In the genomic region with DNA sequence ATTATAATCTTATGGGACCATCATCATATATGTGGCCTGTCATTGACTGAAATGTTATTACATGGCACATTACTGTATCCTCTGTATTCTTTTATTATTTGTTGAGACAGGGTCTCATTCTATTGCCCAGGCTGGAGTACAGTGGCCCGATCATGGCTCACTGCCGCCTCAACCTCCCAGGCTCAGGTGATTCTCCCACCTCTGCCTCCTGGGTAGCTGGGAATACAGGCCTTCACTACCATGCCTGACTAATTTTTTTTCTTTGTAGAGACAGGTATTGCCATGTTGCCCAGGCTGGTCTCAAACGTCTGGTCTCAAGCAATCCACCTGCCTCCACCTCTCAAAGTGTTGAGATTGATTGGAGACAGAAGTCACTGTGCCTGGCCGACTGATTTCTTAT, we compare ENCODE assay signal across 35 cellular contexts.
DNase-seq lines count a peak whose midpoint lies in the region; ATAC-seq and TF ChIP-seq lines count a peak whose summit lies in the region.
"Had no signal": no experiment of that assay in that cellular context is flagged by ENCODE, and none has a peak within 500 bp of the region (broad histone marks: within the 10 kb centered on the region; RNA-seq: fewer than 3 reads in every experiment).

No MANE protein-coding gene starts in this region.

- no peaks in the 10 kb centered on the region for H3K27me3 Mint-ChIP-seq in stimulated activated naive B cell treated with anti-CD40 and anti-IgM and Interleukin-4, amounts not matched to agents 10 μg/mL and 1 μg/mL and 100 μg/mL, for 72 hours
- H3K27me3 Mint-ChIP-seq: B cell; CD4-positive, alpha-beta memory T cell; CD4-positive, alpha-beta T cell; CD4-positive, CD25-positive, alpha-beta regulatory T cell; CD8-positive, alpha-beta memory T cell had no signal

- ATAC-seq in esophagus mucosa: no peak
- no peak for ATAC-seq in stimulated activated naive B cell treated with anti-CD40 and anti-IgM and Interleukin-4, amounts not matched to agents 10 μg/mL and 1 μg/mL and 100 μg/mL, for 72 hours (replicated peaks)
- ATAC-seq: A549; CD8-positive, alpha-beta T cell had no signal

- no peak overlapping the region for H2BK15ac ChIP-seq in mesendoderm (replicated peaks; ENCODE audit: low read depth)
- no peak overlapping the region for H2BK15ac ChIP-seq in neuronal stem cell (ENCODE audit: low read length)

- no CpG with 5 or more reads among the region's 4 CpGs for WGBS in mesendoderm (ENCODE audit: extremely low coverage, insufficient coverage, low lambda C conversion rate)
- no CpG with 5 or more reads among the region's 4 CpGs for WGBS in neuronal stem cell (ENCODE audit: extremely low coverage in 2 of 2, insufficient read length in 2 of 2, insufficient replicate concordance in 1 of 2), 2 donors

- no peaks in the 10 kb centered on the region for H3K79me2 ChIP-seq in mesendoderm (ENCODE audit: control insufficient read depth, insufficient read depth, low read length)

- peak; percentile 76 to 88 for DNase-seq in SJSA1 (ENCODE audit: low read depth in 1 of 2, low spot score in 2 of 2)
- DNase-seq in mesendoderm: no peak
- DNase-seq in neuronal stem cell (ENCODE audit: low spot score): no peak
- DNase-seq in posterior vena cava (ENCODE audit: low spot score): peak; percentile 55
- DNase-seq in tibial artery: no peak
- no peak for DNase-seq in activated T-cell treated with anti-CD3 and anti-CD28 coated beads, Interleukin-2, amount 50 U/mL, for 1 hour
- DNase-seq in stimulated activated naive B cell treated with anti-CD40 and anti-IgM and Interleukin-4, amounts not matched to agents 10 μg/mL and 1 μg/mL and 100 μg/mL, for 72 hours: no peak
- DNase-seq: 8988T; ACHN; AML-193; BE2C; C1 segment of cervical spinal cord; Caco-2; Calu3; CD4-positive, alpha-beta memory T cell; CD4-positive, alpha-beta T cell; CD4-positive, CD25-positive, alpha-beta regulatory T cell; CD8-positive, alpha-beta memory T cell; CD8-positive, alpha-beta T cell; COR-L47; DMS 273 treated with DMSO at 0.1 percent for 48 hours; DMS153; DMS53; DMS79; DMS79 treated with DMSO at 0.1 percent for 48 hours; DND-41; EL had no signal

- H4K91ac ChIP-seq in neuronal stem cell (ENCODE audit: low read depth, low read length, poor library complexity): no peak overlapping the region

- no peak for TF ChIP-seq CTCF in tibial artery (IDR thresholded peaks at IDR 0.05)

- H3K4me3 Mint-ChIP-seq in stimulated activated naive B cell treated with anti-CD40 and anti-IgM and Interleukin-4, amounts not matched to agents 10 μg/mL and 1 μg/mL and 100 μg/mL, for 72 hours: no peak overlapping the region
- H3K4me3 Mint-ChIP-seq: B cell; CD14-positive monocyte; CD4-positive, alpha-beta memory T cell; CD4-positive, alpha-beta T cell; CD4-positive, CD25-positive, alpha-beta regulatory T cell; CD8-positive, alpha-beta memory T cell; CD8-positive, alpha-beta T cell had no signal

- H2BK120ac ChIP-seq in mesendoderm (ENCODE audit: low read depth, low read length): no peak overlapping the region
- H2BK120ac ChIP-seq in neuronal stem cell (ENCODE audit: low read depth, low read length): no peak overlapping the region

- H3K9me3 ChIP-seq in SJSA1 (replicated peaks) (no peaks in the 10 kb centered on the region), neuronal stem cell (replicated peaks in 1 of 2; ENCODE audit: control insufficient read depth in 2 of 2, insufficient read depth in 1 of 2, low read depth in 1 of 2, low read length in 2 of 2) (peaks cover 0 to 1% of the 10 kb centered on the region in 2 donors), tibial artery (no peaks in the 10 kb centered on the region)
- H3K9me3 ChIP-seq: A549, BE2C, Caco-2 had no signal

- H3K79me1 ChIP-seq in mesendoderm (ENCODE audit: low read length) (no peaks in the 10 kb centered on the region), neuronal stem cell (ENCODE audit: low read depth, low read length) (no peaks in the 10 kb centered on the region)

- H3K14ac ChIP-seq in neuronal stem cell (ENCODE audit: low read length): no peak overlapping the region

- H3K4me1 ChIP-seq in SJSA1 (replicated peaks) (no peaks in the 10 kb centered on the region), mesendoderm (ENCODE audit: control insufficient read depth, low read depth, low read length) (no peaks in the 10 kb centered on the region), neuronal stem cell (ENCODE audit: control insufficient read depth in 2 of 2, insufficient read depth in 1 of 2, low read depth in 1 of 2, low read length in 2 of 2) (no peaks in the 10 kb centered on the region), tibial artery (no peaks in the 10 kb centered on the region)
- H3K4me1 ChIP-seq: A549, BE2C, BLaER1, Caco-2 had no signal

- intact Hi-C loops in posterior vena cava (cut with DNase I): no loop called here
- intact Hi-C loops in tibial artery (cut with DNase I; ENCODE audit: low total_unique reads): no loop called here

- H2BK5ac ChIP-seq in mesendoderm (ENCODE audit: low read length): no peak overlapping the region
- no peak overlapping the region for H2BK5ac ChIP-seq in neuronal stem cell (ENCODE audit: low read length)

- H3K9ac ChIP-seq in mesendoderm (ENCODE audit: low read length) (no peak overlapping the region), neuronal stem cell (ENCODE audit: low read depth, low read length, poor library complexity) (no peak overlapping the region)
- H3K9ac ChIP-seq: BLaER1; BLaER1 treated with 17β-estradiol and CSF1 and Interleukin-3, amounts not matched to agents 10 nM and 100 nM had no signal

- H3K27ac ChIP-seq in SJSA1 (no peak overlapping the region), mesendoderm (ENCODE audit: low read depth, low read length) (no peak overlapping the region), neuronal stem cell (replicated peaks; ENCODE audit: low read length) (no peak overlapping the region), tibial artery (no peak overlapping the region)
- H3K27ac ChIP-seq: 22Rv1; A549; BLaER1; BLaER1 treated with 17β-estradiol and CSF1 and Interleukin-3, amounts not matched to agents 10 nM and 100 nM; C4-2B had no signal

- no peak overlapping the region for H2BK12ac ChIP-seq in neuronal stem cell (ENCODE audit: low read length)

- H2AFZ ChIP-seq in neuronal stem cell (ENCODE audit: low read length): no peak overlapping the region

- H3K36me3 ChIP-seq in SJSA1 (peaks cover 67% of the 10 kb centered on the region), mesendoderm (ENCODE audit: control insufficient read depth, insufficient read depth, low read length) (no peaks in the 10 kb centered on the region), neuronal stem cell (replicated peaks in 1 of 2; ENCODE audit: control insufficient read depth in 2 of 2, insufficient read depth in 2 of 2, low read length in 2 of 2) (no peaks in the 10 kb centered on the region), tibial artery (no peaks in the 10 kb centered on the region)
- H3K36me3 ChIP-seq: BE2C; BLaER1; BLaER1 treated with 17β-estradiol and CSF1 and Interleukin-3, amounts not matched to agents 10 nM and 100 nM had no signal

- H4K8ac ChIP-seq in mesendoderm (ENCODE audit: low read depth, low read length): peak overlapping the region; percentile 76
- H4K8ac ChIP-seq in neuronal stem cell (ENCODE audit: low read depth, low read length): peak overlapping the region; percentile 66

- no peak overlapping the region for H3K4me2 ChIP-seq in mesendoderm (ENCODE audit: low read length)
- no peak overlapping the region for H3K4me2 ChIP-seq in neuronal stem cell (ENCODE audit: insufficient read depth, low read length, poor library complexity, severe bottlenecking)
- H3K4me2 ChIP-seq: A549; BLaER1; BLaER1 treated with 17β-estradiol and CSF1 and Interleukin-3, amounts not matched to agents 10 nM and 100 nM had no signal

- H3K36me3 Mint-ChIP-seq in stimulated activated naive B cell treated with anti-CD40 and anti-IgM and Interleukin-4, amounts not matched to agents 10 μg/mL and 1 μg/mL and 100 μg/mL, for 72 hours: no peaks in the 10 kb centered on the region
- H3K36me3 Mint-ChIP-seq: CD14-positive monocyte; CD4-positive, alpha-beta memory T cell; CD4-positive, CD25-positive, alpha-beta regulatory T cell; CD8-positive, alpha-beta memory T cell; CD8-positive, alpha-beta T cell had no signal

- no peak overlapping the region for H4K5ac ChIP-seq in mesendoderm (ENCODE audit: low read length)

- H3K23ac ChIP-seq in mesendoderm (ENCODE audit: low read length) (no peak overlapping the region), neuronal stem cell (ENCODE audit: low read depth, low read length, poor library complexity) (no peak overlapping the region)

- H3K18ac ChIP-seq in mesendoderm (ENCODE audit: low read length): no peak overlapping the region
- H3K18ac ChIP-seq in neuronal stem cell (ENCODE audit: low read length): no peak overlapping the region

- H3K4me3 ChIP-seq in SJSA1 (no peak overlapping the region), mesendoderm (ENCODE audit: low read length) (no peak overlapping the region), neuronal stem cell (ENCODE audit: low read length in 2 of 2) (no peak overlapping the region), tibial artery (no peak overlapping the region)
- H3K4me3 ChIP-seq: A549; BLaER1; BLaER1 treated with 17β-estradiol and CSF1 and Interleukin-3, amounts not matched to agents 10 nM and 100 nM had no signal

- no peak overlapping the region for H2AK5ac ChIP-seq in mesendoderm (ENCODE audit: low read length)
- no peak overlapping the region for H2AK5ac ChIP-seq in neuronal stem cell (ENCODE audit: low read depth, low read length)

- H3K27me3 ChIP-seq in SJSA1 (replicated peaks): no peaks in the 10 kb centered on the region
- H3K27me3 ChIP-seq in mesendoderm (ENCODE audit: insufficient read depth, low read length, poor library complexity): no peaks in the 10 kb centered on the region
- no peaks in the 10 kb centered on the region for H3K27me3 ChIP-seq in neuronal stem cell (ENCODE audit: control insufficient read depth in 3 of 3, insufficient read depth in 3 of 3, low read depth in 1 of 3, low read length in 3 of 3)
- no peaks in the 10 kb centered on the region for H3K27me3 ChIP-seq in tibial artery
- H3K27me3 ChIP-seq: BE2C; BLaER1; BLaER1 treated with 17β-estradiol and CSF1 and Interleukin-3, amounts not matched to agents 10 nM and 100 nM had no signal

- peaks cover 4 to 8% of the 10 kb centered on the region in 2 donors for H3K9me3 Mint-ChIP-seq in stimulated activated naive B cell treated with anti-CD40 and anti-IgM and Interleukin-4, amounts not matched to agents 10 μg/mL and 1 μg/mL and 100 μg/mL, for 72 hours
- H3K9me3 Mint-ChIP-seq: CD4-positive, alpha-beta T cell had no signal

- no peak overlapping the region for H3K4ac ChIP-seq in mesendoderm (ENCODE audit: low read depth, low read length)
- H3K4ac ChIP-seq in neuronal stem cell (ENCODE audit: low read length): no peak overlapping the region

- H3K27ac Mint-ChIP-seq in stimulated activated naive B cell treated with anti-CD40 and anti-IgM and Interleukin-4, amounts not matched to agents 10 μg/mL and 1 μg/mL and 100 μg/mL, for 72 hours: no peak overlapping the region
- H3K27ac Mint-ChIP-seq: B cell; CD14-positive monocyte; CD4-positive, alpha-beta memory T cell; CD4-positive, alpha-beta T cell; CD4-positive, CD25-positive, alpha-beta regulatory T cell; CD8-positive, alpha-beta memory T cell; CD8-positive, alpha-beta T cell had no signal

- H3K56ac ChIP-seq in mesendoderm (ENCODE audit: low read length): no peak overlapping the region

- H3K4me1 Mint-ChIP-seq in stimulated activated naive B cell treated with anti-CD40 and anti-IgM and Interleukin-4, amounts not matched to agents 10 μg/mL and 1 μg/mL and 100 μg/mL, for 72 hours: no peaks in the 10 kb centered on the region
- H3K4me1 Mint-ChIP-seq: B cell; CD14-positive monocyte; CD4-positive, alpha-beta memory T cell; CD4-positive, CD25-positive, alpha-beta regulatory T cell; CD8-positive, alpha-beta memory T cell had no signal

Comparison
In these comparisons a context has a peak if more than half of its experiments do, and no peak if none do; other contexts are left out.
1. DNase-seq: peak in SJSA1 (2 of 2) and posterior vena cava (single experiment); none in mesendoderm (single experiment), neuronal stem cell (single experiment), tibial artery (0 of 2), activated T-cell treated with anti-CD3 and anti-CD28 coated beads, Interleukin-2, amount 50 U/mL, for 1 hour (single experiment) and stimulated activated naive B cell treated with anti-CD40 and anti-IgM and Interleukin-4, amounts not matched to agents 10 μg/mL and 1 μg/mL and 100 μg/mL, for 72 hours (single experiment).